ENCODE assay signal across 1 cellular context in the genomic region with DNA sequence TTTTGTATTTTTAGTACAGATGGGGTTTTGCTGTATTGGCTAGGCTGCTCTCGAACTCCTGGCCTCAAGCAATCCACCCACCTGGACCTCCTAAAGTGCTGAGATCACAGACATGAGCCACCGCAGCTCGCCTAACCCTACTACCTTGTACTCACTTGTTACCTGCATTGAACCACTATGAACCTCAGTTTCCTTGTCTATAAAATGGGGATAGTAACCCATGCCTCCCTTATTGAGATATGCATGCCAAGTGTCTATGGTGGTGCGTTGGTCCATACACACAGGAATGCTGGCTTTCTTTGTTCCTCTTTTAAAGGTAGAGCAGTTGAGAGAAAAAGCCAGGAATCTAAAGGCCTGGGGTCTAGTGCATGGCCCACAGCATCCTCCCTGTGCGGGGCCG.
A peak's percentile ranks its signal among the peaks of the same experiment; 100 is the strongest.
TF ChIP-seq lines count a peak whose summit lies in the region.

No MANE protein-coding gene starts in this region.

TF ChIP-seq in HepG2, 621 proteins besides CTCF, POLR2A, EP300 and RAD21:
- TF ChIP-seq SIN3B (IDR thresholded peaks at IDR 0.05; ENCODE audit: low read length) (no peak), MAFK (conservative IDR thresholded peaks at IDR 0.05 in 1 of 2, IDR thresholded peaks at IDR 0.05 in 1 of 2; ENCODE audit: low read length in 2 of 2) (no peak), ZIK1 (CRISPR knock-in tag; IDR thresholded peaks at IDR 0.05; ENCODE audit: borderline replicate concordance, low read depth) (no peak), ZBTB20 (CRISPR knock-in tag; IDR thresholded peaks at IDR 0.05; ENCODE audit: borderline replicate concordance, low read depth) (no peak), MTF2 (CRISPR knock-in tag; IDR thresholded peaks at IDR 0.05; ENCODE audit: borderline replicate concordance) (no peak), ZNF563 (CRISPR knock-in tag; IDR thresholded peaks at IDR 0.05) (no peak), ZNF766 (CRISPR knock-in tag; IDR thresholded peaks at IDR 0.05; ENCODE audit: borderline replicate concordance) (no peak), ZNF629 (CRISPR knock-in tag; conservative IDR thresholded peaks at IDR 0.05) (peak; percentile 87)
TF ChIP-seq in HepG2: peak in this region for 1.
